ENCODE assay signal across 1 cellular context in genomic region chr17:18377437-18378204, GRCh38.
TF ChIP-seq lines count a peak whose summit lies in the region.

Gene EVPLL (plus strand): TSS chr17:18377778. CDS start chr17:18380938, 3,160 bp downstream.

TF ChIP-seq in SK-N-SH treated with all-trans-retinoic acid at 6 μM for 48 hours, 23 proteins besides CTCF, POLR2A, EP300 and RAD21 (continued from another document):
- TF ChIP-seq CREB5 (CRISPR knock-in tag; IDR thresholded peaks at IDR 0.05; ENCODE audit: low read depth) (no peak), GLIS3 (CRISPR knock-in tag; IDR thresholded peaks at IDR 0.05) (no peak)
